ENCODE assay signal across 18 cellular contexts in the genomic region with DNA sequence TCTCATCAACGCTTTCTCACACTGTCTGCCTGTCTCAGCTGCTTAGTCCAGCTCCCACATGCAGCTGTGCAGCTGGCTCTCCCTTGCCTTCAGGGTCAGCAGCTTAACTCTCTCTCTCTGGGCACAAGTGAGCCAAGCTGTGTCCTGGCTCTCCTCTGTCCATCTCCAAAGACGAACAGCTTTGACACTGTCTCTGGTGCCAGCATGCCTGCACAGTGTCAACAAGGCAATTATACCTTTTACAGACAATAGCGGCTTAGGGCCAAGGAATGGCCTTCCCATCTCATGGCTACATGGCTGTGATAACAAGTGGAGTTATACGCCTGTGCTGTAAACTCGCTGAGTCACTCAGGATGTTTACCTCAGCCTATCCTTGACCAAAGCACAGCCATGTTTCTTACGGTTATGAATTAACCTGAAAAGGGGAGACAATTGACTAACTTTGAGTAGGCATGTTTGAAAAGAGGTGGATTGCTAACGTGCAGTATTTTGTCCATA. TPM values are rescaled to one million over a fixed set of nuclear protein-coding genes. Genes with fewer than 3 reads are reported as not detected.
DNase-seq lines count a peak whose midpoint lies in the region; ATAC-seq and TF ChIP-seq lines count a peak whose summit lies in the region.
"Had no signal": no experiment of that assay in that cellular context is flagged by ENCODE, and none has a peak within 500 bp of the region (broad histone marks: within the 10 kb centered on the region; RNA-seq: fewer than 3 reads in every experiment).

No MANE protein-coding gene starts in this region.

- H3K27ac Mint-ChIP-seq in activated T-helper 17 cell treated with anti-CD3 and anti-CD28 coated beads, Interleukin-2, amount 50 U/mL, for 72 hours: no peak overlapping the region
- H3K27ac Mint-ChIP-seq: activated CD8-positive, alpha-beta T cell treated with anti-CD3 and anti-CD28 coated beads, Interleukin-2, amount 10 ng/mL, durations not matched to agents 7 days and 5 days; activated T-helper 2 cell treated with anti-CD3 and anti-CD28 coated beads, Interferon-gamma antibody, Interleukin-2, Interleukin-4, amounts not matched to agents 10 μg/mL and 5 μg/mL and 100 μg/mL, durations not matched to agents 14 hours and 24 hours and 36 hours; memory B cell had no signal

- H4K20me1 ChIP-seq in mammary epithelial cell (ENCODE audit: insufficient read depth, low read length): no peaks in the 10 kb centered on the region

- H3K9me3 Mint-ChIP-seq in activated T-helper 17 cell treated with anti-CD3 and anti-CD28 coated beads, Interleukin-2, amount 50 U/mL, for 72 hours: no peaks in the 10 kb centered on the region
- H3K9me3 Mint-ChIP-seq: activated T-helper 2 cell treated with anti-CD3 and anti-CD28 coated beads, Interferon-gamma antibody, Interleukin-2, Interleukin-4, amounts not matched to agents 10 μg/mL and 5 μg/mL and 100 μg/mL, durations not matched to agents 14 hours and 24 hours and 36 hours; memory B cell had no signal

- H3K27ac ChIP-seq in mammary epithelial cell (ENCODE audit: insufficient read depth, low read depth, low read length): no peak overlapping the region
- H3K27ac ChIP-seq in breast epithelium: no peak overlapping the region
- H3K27ac ChIP-seq in upper lobe of left lung: peak overlapping the region; percentile 1 to 28 (median 11)
- H3K27ac ChIP-seq: tibial artery had no signal

- no peaks in the 10 kb centered on the region for H3K27me3 Mint-ChIP-seq in activated T-helper 17 cell treated with anti-CD3 and anti-CD28 coated beads, Interleukin-2, amount 50 U/mL, for 72 hours

- peaks cover 6% of the 10 kb centered on the region for H3K36me3 Mint-ChIP-seq in activated T-helper 17 cell treated with anti-CD3 and anti-CD28 coated beads, Interleukin-2, amount 50 U/mL, for 72 hours (ENCODE audit: low read depth)
- H3K36me3 Mint-ChIP-seq: memory B cell had no signal

- CTCF ChIA-PET in mammary epithelial cell (lab: Charles Lee; ENCODE audit: low non-redundant PET): no interaction called here

- in situ Hi-C loops in mammary epithelial cell (cut with MboI; ENCODE audit: low sequenced_read_pairs in 2 of 2): no loop called here

- no peaks in the 10 kb centered on the region for H3K36me3 ChIP-seq in mammary epithelial cell (ENCODE audit: insufficient read depth, low read length)
- H3K36me3 ChIP-seq in breast epithelium: no peaks in the 10 kb centered on the region
- H3K36me3 ChIP-seq in upper lobe of left lung: no peaks in the 10 kb centered on the region
- H3K36me3 ChIP-seq: tibial artery had no signal

- ATAC-seq in left colon (peak; percentile 58), upper lobe of left lung (ENCODE audit: low FRiP score in 2 of 2) (peak; percentile 12 to 32), GM18502 (IDR thresholded peaks at IDR 0.05; ENCODE audit: poor library complexity, unreplicated experiment) (no peak)
- no peak for ATAC-seq in activated T-helper 17 cell treated with anti-CD3 and anti-CD28 coated beads, Interleukin-2, amount 50 U/mL, for 72 hours (replicated peaks)
- ATAC-seq: activated CD8-positive, alpha-beta T cell treated with anti-CD3 and anti-CD28 coated beads, Interleukin-2, amount 10 ng/mL, durations not matched to agents 7 days and 5 days; sciatic nerve had no signal

- no TSS peak for BruUV-seq in mammary epithelial cell (replicated peaks; lab: Mats Ljungman, UMichigan)

- H3K4me3 ChIP-seq in mammary epithelial cell (replicated peaks in 1 of 3; ENCODE audit: insufficient read depth in 1 of 3, low read depth in 2 of 3, low read length in 3 of 3) (no peak overlapping the region), breast epithelium (no peak overlapping the region), upper lobe of left lung (no peak overlapping the region)
- H3K4me3 ChIP-seq: tibial artery had no signal

- dilution Hi-C loops in mammary epithelial cell (cut with HindIII; ENCODE audit: low sequenced_read_pairs): no loop called here

- H3K9ac ChIP-seq in mammary epithelial cell (ENCODE audit: insufficient read depth, low read length): no peak overlapping the region

- H3K9me3 ChIP-seq in mammary epithelial cell (replicated peaks; ENCODE audit: insufficient read depth, low read length) (no peaks in the 10 kb centered on the region), breast epithelium (no peaks in the 10 kb centered on the region), upper lobe of left lung (no peaks in the 10 kb centered on the region)
- H3K9me3 ChIP-seq: tibial artery had no signal

- H3K4me2 ChIP-seq in mammary epithelial cell (ENCODE audit: insufficient read depth, low read depth, low read length): no peak overlapping the region

- no peak for DNase-seq in mammary epithelial cell
- DNase-seq in breast epithelium (ENCODE audit: low spot score in 2 of 2): no peak
- peak; percentile 89 for DNase-seq in SHP77 treated with DMSO at 0.1 percent for 48 hours (lab: John Stamatoyannopoulos, UW)
- DNase-seq in left colon: peak; percentile 11 to 56
- DNase-seq in upper lobe of left lung: no peak
- DNase-seq in stimulated activated CD8-positive, alpha-beta memory T cell treated with anti-CD3 and anti-CD28 coated beads, Interleukin-4, amount 100 ng/mL, for 48 hours: no peak
- DNase-seq: activated CD8-positive, alpha-beta T cell treated with anti-CD3 and anti-CD28 coated beads, Interleukin-2, amount 10 ng/mL, durations not matched to agents 7 days and 5 days; amniotic stem cell; Calu3; MV-4-11; stimulated activated CD4-positive, alpha-beta T cell treated with anti-CD3 and anti-CD28 coated beads, Interleukin-4, amount 100 ng/mL, for 1 hour; tibial artery had no signal

- 89% methylated on average over 7 of the region's 7 CpGs for WGBS in mammary epithelial cell (ENCODE audit: low coverage, missing lambda C conversion rate)
- WGBS in upper lobe of left lung, 2 donors: 58 to 63% methylated on average over 7 of the region's 7 CpGs

- TF ChIP-seq EP300 in upper lobe of left lung (IDR thresholded peaks at IDR 0.05): no peak

- peaks cover 25% of the 10 kb centered on the region for H3K4me1 ChIP-seq in mammary epithelial cell (ENCODE audit: insufficient read depth, low read length)
- H3K4me1 ChIP-seq in breast epithelium: peaks cover 0 to 6% of the 10 kb centered on the region in 2 donors
- H3K4me1 ChIP-seq in upper lobe of left lung: peaks cover 3 to 17% (median 4%) of the 10 kb centered on the region in 4 donors

- peaks cover 11% of the 10 kb centered on the region for H3K4me1 Mint-ChIP-seq in activated T-helper 17 cell treated with anti-CD3 and anti-CD28 coated beads, Interleukin-2, amount 50 U/mL, for 72 hours

- H3K79me2 ChIP-seq in mammary epithelial cell (ENCODE audit: insufficient read depth, low read length): no peaks in the 10 kb centered on the region

- intact Hi-C loops in mammary epithelial cell (cut with micrococcal nuclease): no loop called here
- intact Hi-C loops in breast epithelium (cut with DNase I; ENCODE audit: low total_unique reads): no loop called here
- intact Hi-C loops in left colon (cut with DNase I, micrococcal nuclease): no loop called here

- H2AFZ ChIP-seq in mammary epithelial cell (ENCODE audit: low read depth, low read length): peak overlapping the region; percentile 52

- no peak for TF ChIP-seq POLR2A in breast epithelium (IDR thresholded peaks at IDR 0.05)
- no peak for TF ChIP-seq POLR2A in upper lobe of left lung (IDR thresholded peaks at IDR 0.05)

- no peaks in the 10 kb centered on the region for H3K27me3 ChIP-seq in mammary epithelial cell (ENCODE audit: insufficient read depth, low read length)
- no peaks in the 10 kb centered on the region for H3K27me3 ChIP-seq in breast epithelium
- H3K27me3 ChIP-seq in upper lobe of left lung: no peaks in the 10 kb centered on the region
- H3K27me3 ChIP-seq: tibial artery had no signal

- TF ChIP-seq CTCF in mammary epithelial cell (conservative IDR thresholded peaks at IDR 0.05 in 1 of 2, IDR thresholded peaks at IDR 0.05 in 1 of 2; ENCODE audit: extremely low read depth in 1 of 2, insufficient read depth in 1 of 2, low read depth in 1 of 2, low read length in 2 of 2) (no peak), breast epithelium (IDR thresholded peaks at IDR 0.05) (no peak), upper lobe of left lung (IDR thresholded peaks at IDR 0.05) (no peak)

- no peak overlapping the region for H3K4me3 Mint-ChIP-seq in activated T-helper 17 cell treated with anti-CD3 and anti-CD28 coated beads, Interleukin-2, amount 50 U/mL, for 72 hours
- H3K4me3 Mint-ChIP-seq: activated CD8-positive, alpha-beta T cell treated with anti-CD3 and anti-CD28 coated beads, Interleukin-2, amount 10 ng/mL, durations not matched to agents 7 days and 5 days; memory B cell had no signal

RNA-seq across cellular contexts. Expression of gene MANSC4, which starts 38.4 kb away (rescaled TPM):
- total RNA-seq in mammary epithelial cell (not detected), breast epithelium (under 1 TPM in 1 of 3 donors, not detected in 2; 0.73 TPM), left colon (not detected), upper lobe of left lung (not detected)
- polyA plus RNA-seq in mammary epithelial cell: 0.28 TPM
- not detected for polyA minus RNA-seq in mammary epithelial cell
- not detected for total RNA-seq in activated T-helper 17 cell treated with anti-CD3 and anti-CD28 coated beads, Interleukin-2, amount 50 U/mL, for 72 hours
- total RNA-seq: activated CD8-positive, alpha-beta T cell treated with anti-CD3 and anti-CD28 coated beads, Interleukin-2, amount 10 ng/mL, durations not matched to agents 7 days and 5 days; activated T-helper 2 cell treated with anti-CD3 and anti-CD28 coated beads, Interferon-gamma antibody, Interleukin-2, Interleukin-4, amounts not matched to agents 10 μg/mL and 5 μg/mL and 100 μg/mL, durations not matched to agents 14 hours and 24 hours and 36 hours; Calu3; chondrocyte; sciatic nerve had no signal

RNA-seq across cellular contexts. Expression of gene KLHL42, which starts 38.4 kb away (rescaled TPM):
- 10 to 100 TPM; 35.0 to 40.3 TPM for total RNA-seq in mammary epithelial cell
- polyA plus RNA-seq in mammary epithelial cell: 21.3 TPM
- polyA minus RNA-seq in mammary epithelial cell: 35.2 TPM
- 10 to 100 TPM; 20.6 to 32.3 (median 30.8) TPM for total RNA-seq in breast epithelium
- 10 to 100 TPM; 18.1 to 23.8 TPM for total RNA-seq in left colon
- total RNA-seq in upper lobe of left lung: 10 to 100 TPM; 18.5 to 46.1 (median 22.6) TPM
- total RNA-seq in activated T-helper 17 cell treated with anti-CD3 and anti-CD28 coated beads, Interleukin-2, amount 50 U/mL, for 72 hours: 10 to 100 TPM in 1 of 2 donors, 1 to 10 TPM in 1; 9.6 to 12.2 TPM

Comparison
In these comparisons a context has a peak if more than half of its experiments do, and no peak if none do; other contexts are left out.
1. DNase-seq: peak in SHP77 treated with DMSO at 0.1 percent for 48 hours (single experiment) and left colon (2 of 2); none in mammary epithelial cell (single experiment), breast epithelium (0 of 2), upper lobe of left lung (0 of 2) and stimulated activated CD8-positive, alpha-beta memory T cell treated with anti-CD3 and anti-CD28 coated beads, Interleukin-4, amount 100 ng/mL, for 48 hours (single experiment).
2. H3K27ac ChIP-seq: peak in upper lobe of left lung (4 of 4); none in mammary epithelial cell (single experiment) and breast epithelium (0 of 2).
3. ATAC-seq: peak in left colon (single experiment) and upper lobe of left lung (2 of 2); none in activated T-helper 17 cell treated with anti-CD3 and anti-CD28 coated beads, Interleukin-2, amount 50 U/mL, for 72 hours (single experiment) and GM18502 (single experiment).